ENCODE assay signal across 12 cellular contexts in the genomic region with DNA sequence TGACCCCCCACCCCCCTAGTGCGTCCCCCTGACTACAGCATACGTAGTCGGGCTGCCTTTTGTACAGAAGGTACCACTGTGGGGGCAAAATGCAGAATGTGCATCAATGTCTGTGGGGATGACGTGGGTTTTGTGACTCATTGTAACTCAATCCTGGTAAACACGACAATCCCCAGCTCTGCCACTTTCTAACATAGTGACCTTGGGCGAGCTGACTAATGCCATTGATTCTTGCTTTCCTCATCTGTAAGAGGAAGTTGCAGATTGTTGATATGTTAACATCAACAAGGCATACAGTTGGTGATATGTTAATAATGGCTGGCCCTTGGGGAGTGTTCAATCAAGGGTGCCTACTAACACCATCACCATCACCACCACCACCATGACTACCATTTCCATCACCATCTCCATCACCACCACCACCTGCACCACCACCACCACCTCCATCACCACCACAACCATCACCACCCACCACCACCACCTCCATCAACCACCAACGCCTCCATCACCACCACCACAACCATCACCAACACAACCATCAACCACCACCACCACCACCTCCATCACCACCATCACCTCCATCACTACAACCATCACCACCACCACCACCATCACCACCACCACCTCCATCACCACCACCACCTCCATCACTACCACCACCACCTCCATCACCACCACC. TPM values are rescaled to one million over a fixed set of nuclear protein-coding genes. Genes with fewer than 3 reads are reported as not detected.
DNase-seq lines count a peak whose midpoint lies in the region; TF ChIP-seq lines count a peak whose summit lies in the region.
"Had no signal": no experiment of that assay in that cellular context is flagged by ENCODE, and none has a peak within 500 bp of the region (broad histone marks: within the 10 kb centered on the region; RNA-seq: fewer than 3 reads in every experiment).

No MANE protein-coding gene starts in this region.

- no peak overlapping the region for H3K4me3 ChIP-seq in AG04449 (ENCODE audit: low read depth, low read length)
- H3K4me3 ChIP-seq in WERI-Rb-1 (ENCODE audit: low read depth, low read length): no peak overlapping the region
- H3K4me3 ChIP-seq in testis: no peak overlapping the region
- H3K4me3 ChIP-seq in OCI-LY7 (ENCODE audit: low read depth, low read length, poor library complexity, severe bottlenecking): no peak overlapping the region

- no peaks in the 10 kb centered on the region for H3K9me3 ChIP-seq in WERI-Rb-1 (ENCODE audit: severe bottlenecking)
- H3K9me3 ChIP-seq in testis: no peaks in the 10 kb centered on the region
- H3K9me3 ChIP-seq in OCI-LY7 (ENCODE audit: low read length): no peaks in the 10 kb centered on the region

- no peaks in the 10 kb centered on the region for H3K27me3 ChIP-seq in WERI-Rb-1 (ENCODE audit: insufficient read depth, low read depth, severe bottlenecking)
- no peaks in the 10 kb centered on the region for H3K27me3 ChIP-seq in testis

- no peak overlapping the region for H2AFZ ChIP-seq in OCI-LY7 (ENCODE audit: low read length)

- H3K36me3 ChIP-seq in WERI-Rb-1 (no peaks in the 10 kb centered on the region), testis (ENCODE audit: low read depth, missing control alignments) (no peaks in the 10 kb centered on the region), OCI-LY7 (ENCODE audit: insufficient read depth, low read length) (no peaks in the 10 kb centered on the region)

- H4K20me1 ChIP-seq in OCI-LY7 (ENCODE audit: insufficient read depth, low read length): no peaks in the 10 kb centered on the region

- H3K9me2 ChIP-seq in OCI-LY7 (ENCODE audit: insufficient read depth, low read length): no peaks in the 10 kb centered on the region

- TF ChIP-seq CTCF in AG04449 (IDR thresholded peaks at IDR 0.05; ENCODE audit: insufficient read depth, low read length, missing control alignments) (no peak), WERI-Rb-1 (IDR thresholded peaks at IDR 0.05; ENCODE audit: low read depth, low read length) (no peak), testis (IDR thresholded peaks at IDR 0.05) (no peak), OCI-LY7 (conservative IDR thresholded peaks at IDR 0.05; ENCODE audit: low read length) (no peak)

- no peak overlapping the region for H3K4me2 ChIP-seq in OCI-LY7 (ENCODE audit: low read length)

- H3K27ac ChIP-seq in WERI-Rb-1 (no peak overlapping the region), testis (no peak overlapping the region), OCI-LY7 (ENCODE audit: low read depth, low read length, poor library complexity, severe bottlenecking) (no peak overlapping the region)

- intact Hi-C loops in testis (cut with DNase I; ENCODE audit: low total_unique reads) (no loop called here), OCI-LY7 (cut with micrococcal nuclease; ENCODE audit: unreplicated experiment) (no loop called here)

- peak; percentile 93 for DNase-seq in AG04449 (ENCODE audit: low read depth, low spot score)
- DNase-seq in HPDE6-E6E7 (ENCODE audit: extremely low spot score): peak; percentile 69
- peak; percentile 2 for DNase-seq in WERI-Rb-1
- peak; percentile 68 for DNase-seq in glomerular visceral epithelial cell (ENCODE audit: extremely low spot score)
- no peak for DNase-seq in testis
- no peak for DNase-seq in activated gamma-delta T cell treated with Interleukin-2 at 50 U/mL for 16 hours
- DNase-seq in OCI-LY7 (ENCODE audit: low spot score): no peak
- no peak for DNase-seq in NCI-H1092 treated with DMSO at 0.1 percent for 48 hours (lab: John Stamatoyannopoulos, UW)
- DNase-seq: activated CD4-positive, alpha-beta T cell treated with anti-CD3 and anti-CD28 coated beads, Interleukin-2, amount 50 U/mL, for 1 hour; aorta; CD8-positive, alpha-beta T cell; NK-92 treated with Interleukin-12 subunit alpha and Interleukin-12 subunit beta, amount 100 ng/mL, for 24 hours had no signal

- CTCF ChIA-PET in AG04449 (lab: Yijun Ruan, JAX): interaction anchor here (1.0 kb wide), 1 partner anchor 29 kb away, joined by 3 read pairs; no protein-coding TSS in a partner anchor
- CTCF ChIA-PET in OCI-LY7 (lab: Charles Lee; ENCODE audit: unreplicated experiment): no interaction called here

- POLR2A ChIA-PET in AG04449 (lab: Yijun Ruan, JAX) (no interaction called here), OCI-LY7 (lab: Charles Lee) (no interaction called here)

- H3K79me2 ChIP-seq in OCI-LY7 (ENCODE audit: insufficient read depth, low read depth, low read length): no peaks in the 10 kb centered on the region

- H3K4me1 ChIP-seq in testis (no peaks in the 10 kb centered on the region), OCI-LY7 (ENCODE audit: insufficient read depth, low read length, poor library complexity, severe bottlenecking) (no peaks in the 10 kb centered on the region)

- no peak for TF ChIP-seq POLR2A in testis (IDR thresholded peaks at IDR 0.05)

- 92 to 99% methylated on average over 7 of the region's 7 CpGs for WGBS in testis, 2 donors

- no TSS peak for BruUV-seq in OCI-LY7 (replicated peaks; lab: Mats Ljungman, UMichigan)

RNA-seq across cellular contexts. Expression of a gene that starts 15.9 kb away (rescaled TPM):
- total RNA-seq in testis (100 to 1,000 TPM in 1 of 2 donors, 10 to 100 TPM in 1; 61.5 to 118 TPM), OCI-LY7 (2022) (not detected in 2 replicates)
- 266 TPM for polyA plus RNA-seq in testis (ENCODE audit: insufficient read depth, low read depth, low replicate concordance)
- total RNA-seq in OCI-LY7 (2014; rRNA removed; shearing (Covaris generic)): not detected in 2 replicates
- total RNA-seq: aorta; CD8-positive, alpha-beta T cell had no signal
- polyA plus RNA-seq: aorta had no signal

Comparison
In these comparisons a context has a peak if more than half of its experiments do, and no peak if none do; other contexts are left out.
1. DNase-seq: peak in AG04449 (single experiment), HPDE6-E6E7 (single experiment), WERI-Rb-1 (single experiment) and glomerular visceral epithelial cell (single experiment); none in testis (single experiment), activated gamma-delta T cell treated with Interleukin-2 at 50 U/mL for 16 hours (single experiment), OCI-LY7 (single experiment) and NCI-H1092 treated with DMSO at 0.1 percent for 48 hours (single experiment).
2. RNA of a gene that starts 15.9 kb away (total RNA-seq): 61.5 to 118 TPM in testis; not detected in OCI-LY7; every median in the first group is over 10 times any median in the second.